9 cellular contexts compared by ENCODE assay signal in the genomic region with DNA sequence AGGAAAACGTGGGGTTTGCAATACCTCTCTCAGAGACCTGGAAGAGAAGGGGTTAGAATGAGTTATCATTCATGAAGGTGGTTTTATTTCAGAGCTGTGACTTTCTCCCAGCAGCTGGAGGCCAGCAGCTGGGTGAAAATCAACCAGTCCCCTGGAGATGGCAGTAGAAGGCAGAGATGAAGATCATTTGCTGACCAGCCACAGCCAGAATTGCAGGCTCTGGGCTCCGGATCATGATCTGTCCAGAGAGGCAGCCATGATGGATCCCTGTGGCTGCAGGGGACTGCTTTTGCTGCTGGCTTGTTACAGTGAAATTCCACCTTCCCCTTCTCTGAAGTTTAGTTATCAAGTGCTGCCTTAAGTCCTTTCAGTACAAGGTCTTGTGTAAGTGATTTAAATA. TPM values are rescaled to one million over a fixed set of nuclear protein-coding genes. Genes with fewer than 3 reads are reported as not detected.
DNase-seq lines count a peak whose midpoint lies in the region; ATAC-seq and TF ChIP-seq lines count a peak whose summit lies in the region.
"Had no signal": no experiment of that assay in that cellular context is flagged by ENCODE, and none has a peak within 500 bp of the region (broad histone marks: within the 10 kb centered on the region; RNA-seq: fewer than 3 reads in every experiment).

No MANE protein-coding gene starts in this region.

- H3F3A ChIP-seq in GM23248 (ENCODE audit: insufficient read depth) = no peaks in the 10 kb centered on the region

- H3K4me3 Mint-ChIP-seq in activated naive CD4-positive, alpha-beta T cell treated with anti-CD3 and anti-CD28 coated beads for 36 hours = no peak overlapping the region
- H3K4me3 Mint-ChIP-seq in T-helper 17 cell = no peak overlapping the region

- 0 to 3% methylated on average over 2 of the region's 2 CpGs for WGBS in GM23248 (ENCODE audit: low coverage in 1 of 2, low lambda C conversion rate in 2 of 2, missing lambda C conversion rate in 2 of 2), 2 experiments

- no peaks in the 10 kb centered on the region for H3K9me3 ChIP-seq in GM23248 (ENCODE audit: low read depth)
- no peaks in the 10 kb centered on the region for H3K9me3 ChIP-seq in Peyer's patch
- H3K9me3 ChIP-seq in T-helper 17 cell (ENCODE audit: control insufficient read depth, low read length, poor library complexity, severe bottlenecking) = no peaks in the 10 kb centered on the region

- no peaks in the 10 kb centered on the region for H3K4me1 ChIP-seq in GM23248 (ENCODE audit: insufficient read depth)
- H3K4me1 ChIP-seq in Peyer's patch = no peaks in the 10 kb centered on the region

- H2AFZ ChIP-seq in GM23248 = no peak overlapping the region

- intact Hi-C loops in activated naive CD4-positive, alpha-beta T cell treated with anti-CD3 and anti-CD28 coated beads for 36 hours (cut with micrococcal nuclease) = no loop called here

- no peak for ATAC-seq in T-helper 17 cell
- ATAC-seq: left ventricle myocardium superior had no signal

- no peaks in the 10 kb centered on the region for H3K9me3 Mint-ChIP-seq in activated naive CD4-positive, alpha-beta T cell treated with anti-CD3 and anti-CD28 coated beads for 36 hours

- CTCF ChIA-PET in activated naive CD4-positive, alpha-beta T cell treated with anti-CD3 and anti-CD28 coated beads for 36 hours (lab: Charles Lee) = no interaction called here

- DNase-seq in GM23248 (peak; percentile 44), Peyer's patch (peak in 2 of 3 donors; percentile 42 to 48), fibroblast of the aortic adventitia (ENCODE audit: low read depth) (peak; percentile 31), retina (peak; percentile 2), COR-L47 (lab: John Stamatoyannopoulos, UW) (no peak), T-helper 17 cell (no peak), kidney glomerular epithelial cell (lab: John Stamatoyannopoulos, UW) (no peak)
- no peak for DNase-seq in activated naive CD4-positive, alpha-beta T cell treated with anti-CD3 and anti-CD28 coated beads for 36 hours
- DNase-seq: left ventricle myocardium superior had no signal

- H3K9me2 ChIP-seq in GM23248 (ENCODE audit: insufficient read depth) = no peaks in the 10 kb centered on the region

- no peaks in the 10 kb centered on the region for H4K20me1 ChIP-seq in GM23248 (ENCODE audit: insufficient read depth)

- no peak overlapping the region for H3K9ac ChIP-seq in GM23248

- H3K27ac Mint-ChIP-seq in activated naive CD4-positive, alpha-beta T cell treated with anti-CD3 and anti-CD28 coated beads for 36 hours = no peak overlapping the region
- no peak overlapping the region for H3K27ac Mint-ChIP-seq in T-helper 17 cell

- no peak overlapping the region for H3K27ac ChIP-seq in GM23248
- no peak overlapping the region for H3K27ac ChIP-seq in Peyer's patch

- no peaks in the 10 kb centered on the region for H3K79me2 ChIP-seq in GM23248 (ENCODE audit: insufficient read depth)

- no peak for TF ChIP-seq POLR2A in Peyer's patch (IDR thresholded peaks at IDR 0.05)

- H3K4me2 ChIP-seq in GM23248 (ENCODE audit: unreplicated experiment) = no peak overlapping the region

- no peaks in the 10 kb centered on the region for H3K36me3 Mint-ChIP-seq in activated naive CD4-positive, alpha-beta T cell treated with anti-CD3 and anti-CD28 coated beads for 36 hours (ENCODE audit: low read depth)
- H3K36me3 Mint-ChIP-seq in T-helper 17 cell (ENCODE audit: low read depth) = no peaks in the 10 kb centered on the region

- no peaks in the 10 kb centered on the region for H3K27me3 ChIP-seq in GM23248 (replicated peaks; ENCODE audit: insufficient read depth)
- H3K27me3 ChIP-seq in Peyer's patch = no peaks in the 10 kb centered on the region

- no peak overlapping the region for H3K4me3 ChIP-seq in GM23248
- no peak overlapping the region for H3K4me3 ChIP-seq in Peyer's patch
- H3K4me3 ChIP-seq in fibroblast of the aortic adventitia (ENCODE audit: low read depth, low read length) = no peak overlapping the region

- no peaks in the 10 kb centered on the region for H3K4me1 Mint-ChIP-seq in activated naive CD4-positive, alpha-beta T cell treated with anti-CD3 and anti-CD28 coated beads for 36 hours (ENCODE audit: low read depth)
- H3K4me1 Mint-ChIP-seq in T-helper 17 cell = no peaks in the 10 kb centered on the region

- in situ Hi-C loops in GM23248 (cut with MboI) = no loop called here

- H3K36me3 ChIP-seq in GM23248 (ENCODE audit: low read depth) (no peaks in the 10 kb centered on the region), Peyer's patch (no peaks in the 10 kb centered on the region)

- TF ChIP-seq CTCF in Peyer's patch (IDR thresholded peaks at IDR 0.05) (peak in 3 of 6 experiments; percentile 42 to 57 (median 49)), fibroblast of the aortic adventitia (IDR thresholded peaks at IDR 0.05; ENCODE audit: insufficient read depth, low read length) (peak; percentile 27)

- H3K27me3 Mint-ChIP-seq in activated naive CD4-positive, alpha-beta T cell treated with anti-CD3 and anti-CD28 coated beads for 36 hours (ENCODE audit: low read depth) = no peaks in the 10 kb centered on the region
- H3K27me3 Mint-ChIP-seq in T-helper 17 cell = no peaks in the 10 kb centered on the region

RNA-seq across cellular contexts. Expression of a gene that starts 46.9 kb away (rescaled TPM):
- 20.4 and 20.9 TPM in 2 replicates for total RNA-seq in GM23248 (2014; rRNA removed; shearing (Covaris generic))
- 4.2 and 4.3 TPM in 2 replicates for polyA plus RNA-seq in GM23248 (2016; fragmentation: Nextera tagmentation; extraction: Ambion mirVana)
- 10 to 100 TPM; 26.1 to 34.7 (median 27.0) TPM for total RNA-seq in Peyer's patch
- 13.2 and 19.5 TPM in 2 replicates for total RNA-seq in fibroblast of the aortic adventitia (ENCODE audit: low replicate concordance)
- 10 to 100 TPM; 13.6 to 15.7 TPM for total RNA-seq in activated naive CD4-positive, alpha-beta T cell treated with anti-CD3 and anti-CD28 coated beads for 36 hours
- total RNA-seq in T-helper 17 cell = 10 to 100 TPM; 23.1 to 28.3 TPM

Comparison
In these comparisons a context has a peak if more than half of its experiments do, and no peak if none do; other contexts are left out.
1. DNase-seq: peak in GM23248 (single experiment), Peyer's patch (2 of 3), fibroblast of the aortic adventitia (single experiment) and retina (single experiment); none in COR-L47 (single experiment), activated naive CD4-positive, alpha-beta T cell treated with anti-CD3 and anti-CD28 coated beads for 36 hours (single experiment), T-helper 17 cell (0 of 3) and kidney glomerular epithelial cell (single experiment).